In the genomic region with DNA sequence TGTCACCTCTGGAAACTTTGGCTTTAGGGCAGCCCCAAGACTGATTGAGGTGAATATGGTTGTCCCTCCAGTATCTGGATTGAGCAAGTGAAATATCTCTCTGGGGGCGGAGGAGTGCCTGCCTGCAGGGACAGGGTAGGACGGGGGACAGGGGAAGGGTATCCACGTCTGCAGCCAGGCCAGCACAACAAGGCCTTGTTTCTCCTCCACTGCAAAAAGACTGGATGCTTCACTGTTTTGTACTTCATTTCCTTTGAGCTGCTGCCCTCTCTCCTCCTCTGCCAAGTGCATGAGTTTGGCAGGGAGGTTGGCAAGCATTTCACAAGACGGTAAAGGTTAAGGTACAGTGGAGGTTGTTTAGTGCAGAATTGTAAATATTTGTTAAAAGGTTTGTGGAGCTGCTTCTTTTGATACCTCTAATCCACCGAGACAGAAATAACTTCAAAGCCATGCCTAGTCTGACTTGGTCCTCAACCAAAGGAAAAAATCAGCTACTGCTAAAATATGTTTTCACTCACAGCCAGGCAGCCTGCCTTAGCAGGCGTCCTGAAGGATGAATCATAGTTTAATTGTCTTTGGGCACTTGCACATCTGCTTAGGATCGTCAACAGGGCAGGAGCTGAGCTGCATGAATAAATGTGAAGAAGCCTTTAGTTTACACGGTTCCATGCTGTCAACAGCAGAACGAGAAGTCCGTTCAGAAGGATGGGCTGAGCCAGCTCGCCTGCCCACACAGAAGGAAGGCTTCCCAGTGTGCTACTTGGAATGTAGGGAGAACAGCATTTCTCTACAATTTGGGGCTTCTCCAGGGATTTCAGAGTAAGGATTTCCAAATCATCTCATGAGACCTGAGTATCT, we compare ENCODE assay signal across 1 cellular context.
TF ChIP-seq lines count a peak whose summit lies in the region.

No MANE protein-coding gene starts in this region.

TF ChIP-seq in HepG2, 621 proteins besides CTCF, POLR2A, EP300 and RAD21 (continued from another document):
- TF ChIP-seq ZFP41 (CRISPR knock-in tag; IDR thresholded peaks at IDR 0.05; ENCODE audit: borderline replicate concordance) (0 out of 2 replicates have a peak, but pooled peaks have one; percentile 80), MTF1 (CRISPR knock-in tag; IDR thresholded peaks at IDR 0.05) (no peak), HDAC6 (IDR thresholded peaks at IDR 0.05; ENCODE audit: low read depth, low read length) (no peak), ZFYVE20 (CRISPR knock-in tag; IDR thresholded peaks at IDR 0.05; ENCODE audit: borderline replicate concordance, low read depth) (no peak), RBM39 (IDR thresholded peaks at IDR 0.05; ENCODE audit: low read depth, low read length, poor library complexity, severe bottlenecking) (no peak), ZNF431 (CRISPR knock-in tag; IDR thresholded peaks at IDR 0.05; ENCODE audit: borderline replicate concordance, low read depth) (peak; percentile 93), SRSF4 (IDR thresholded peaks at IDR 0.05; ENCODE audit: low read depth, low read length, poor library complexity, severe bottlenecking) (no peak), NR3C1 (CRISPR knock-in tag; IDR thresholded peaks at IDR 0.05) (no peak), ZKSCAN8 (CRISPR knock-in tag; IDR thresholded peaks at IDR 0.05; ENCODE audit: borderline replicate concordance) (peak; percentile 98), ZNF564 (CRISPR knock-in tag; IDR thresholded peaks at IDR 0.05) (peak; percentile 94), KLF15 (CRISPR knock-in tag; IDR thresholded peaks at IDR 0.05; ENCODE audit: borderline replicate concordance) (no peak), FIP1L1 (IDR thresholded peaks at IDR 0.05; ENCODE audit: borderline replicate concordance, insufficient read depth, low read depth, low read length) (peak; percentile 78; the same call in 1 of the 2 replicates), SKIL (CRISPR knock-in tag; IDR thresholded peaks at IDR 0.05; ENCODE audit: borderline replicate concordance) (peak; percentile 97), ZNF143 (CRISPR knock-in tag; IDR thresholded peaks at IDR 0.05) (peak; percentile 57; the same call in 1 of the 2 replicates), RORA (CRISPR knock-in tag; IDR thresholded peaks at IDR 0.05) (no peak), ZNF790 (CRISPR knock-in tag; IDR thresholded peaks at IDR 0.05; ENCODE audit: borderline replicate concordance) (no peak)
- TF ChIP-seq, protein P1, sequence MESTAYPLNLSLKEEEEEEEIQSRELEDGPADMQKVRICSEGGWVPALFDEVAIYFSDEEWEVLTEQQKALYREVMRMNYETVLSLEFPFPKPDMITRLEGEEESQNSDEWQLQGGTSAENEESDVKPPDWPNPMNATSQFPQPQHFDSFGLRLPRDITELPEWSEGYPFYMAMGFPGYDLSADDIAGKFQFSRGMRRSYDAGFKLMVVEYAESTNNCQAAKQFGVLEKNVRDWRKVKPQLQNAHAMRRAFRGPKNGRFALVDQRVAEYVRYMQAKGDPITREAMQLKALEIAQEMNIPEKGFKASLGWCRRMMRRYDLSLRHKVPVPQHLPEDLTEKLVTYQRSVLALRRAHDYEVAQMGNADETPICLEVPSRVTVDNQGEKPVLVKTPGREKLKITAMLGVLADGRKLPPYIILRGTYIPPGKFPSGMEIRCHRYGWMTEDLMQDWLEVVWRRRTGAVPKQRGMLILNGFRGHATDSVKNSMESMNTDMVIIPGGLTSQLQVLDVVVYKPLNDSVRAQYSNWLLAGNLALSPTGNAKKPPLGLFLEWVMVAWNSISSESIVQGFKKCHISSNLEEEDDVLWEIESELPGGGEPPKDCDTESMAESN (CRISPR knock-in tag; conservative IDR thresholded peaks at IDR 0.05) = peak; percentile 84
- TF ChIP-seq, protein P2, sequence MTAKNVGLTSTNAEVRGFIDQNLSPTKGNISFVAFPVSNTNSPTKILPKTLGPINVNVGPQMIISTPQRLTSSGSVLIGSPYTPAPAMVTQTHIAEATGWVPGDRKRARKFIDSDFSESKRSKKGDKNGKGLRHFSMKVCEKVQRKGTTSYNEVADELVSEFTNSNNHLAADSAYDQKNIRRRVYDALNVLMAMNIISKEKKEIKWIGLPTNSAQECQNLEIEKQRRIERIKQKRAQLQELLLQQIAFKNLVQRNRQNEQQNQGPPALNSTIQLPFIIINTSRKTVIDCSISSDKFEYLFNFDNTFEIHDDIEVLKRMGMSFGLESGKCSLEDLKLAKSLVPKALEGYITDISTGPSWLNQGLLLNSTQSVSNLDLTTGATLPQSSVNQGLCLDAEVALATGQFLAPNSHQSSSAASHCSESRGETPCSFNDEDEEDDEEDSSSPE (CRISPR knock-in tag; IDR thresholded peaks at IDR 0.05) = peak; percentile 67
- TF ChIP-seq, protein P3, sequence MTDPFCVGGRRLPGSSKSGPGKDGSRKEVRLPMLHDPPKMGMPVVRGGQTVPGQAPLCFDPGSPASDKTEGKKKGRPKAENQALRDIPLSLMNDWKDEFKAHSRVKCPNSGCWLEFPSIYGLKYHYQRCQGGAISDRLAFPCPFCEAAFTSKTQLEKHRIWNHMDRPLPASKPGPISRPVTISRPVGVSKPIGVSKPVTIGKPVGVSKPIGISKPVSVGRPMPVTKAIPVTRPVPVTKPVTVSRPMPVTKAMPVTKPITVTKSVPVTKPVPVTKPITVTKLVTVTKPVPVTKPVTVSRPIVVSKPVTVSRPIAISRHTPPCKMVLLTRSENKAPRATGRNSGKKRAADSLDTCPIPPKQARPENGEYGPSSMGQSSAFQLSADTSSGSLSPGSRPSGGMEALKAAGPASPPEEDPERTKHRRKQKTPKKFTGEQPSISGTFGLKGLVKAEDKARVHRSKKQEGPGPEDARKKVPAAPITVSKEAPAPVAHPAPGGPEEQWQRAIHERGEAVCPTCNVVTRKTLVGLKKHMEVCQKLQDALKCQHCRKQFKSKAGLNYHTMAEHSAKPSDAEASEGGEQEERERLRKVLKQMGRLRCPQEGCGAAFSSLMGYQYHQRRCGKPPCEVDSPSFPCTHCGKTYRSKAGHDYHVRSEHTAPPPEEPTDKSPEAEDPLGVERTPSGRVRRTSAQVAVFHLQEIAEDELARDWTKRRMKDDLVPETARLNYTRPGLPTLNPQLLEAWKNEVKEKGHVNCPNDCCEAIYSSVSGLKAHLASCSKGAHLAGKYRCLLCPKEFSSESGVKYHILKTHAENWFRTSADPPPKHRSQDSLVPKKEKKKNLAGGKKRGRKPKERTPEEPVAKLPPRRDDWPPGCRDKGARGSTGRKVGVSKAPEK (CRISPR knock-in tag; IDR thresholded peaks at IDR 0.05; ENCODE audit: borderline replicate concordance) = peak; percentile 97
